In the genomic region with DNA sequence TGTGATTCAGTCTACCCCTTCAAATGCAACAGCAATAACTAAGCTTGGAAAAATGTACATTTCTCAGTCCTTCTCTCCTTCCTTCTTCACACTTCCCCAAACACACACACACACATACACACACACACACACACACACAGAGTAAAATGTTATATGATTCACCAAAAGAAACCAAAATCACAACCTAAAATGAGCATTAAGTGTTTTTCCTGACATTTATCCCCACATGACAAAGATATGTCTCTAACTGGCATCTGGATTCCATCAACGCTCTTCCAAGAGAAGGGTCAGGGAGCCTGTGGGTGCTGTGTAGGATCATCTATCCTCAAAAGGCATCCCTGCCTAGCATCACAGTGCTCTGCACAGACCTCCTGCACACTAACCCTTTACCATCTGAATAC, we compare ENCODE assay signal across 17 cellular contexts. TPM values are rescaled to one million over a fixed set of nuclear protein-coding genes. Genes with fewer than 3 reads are reported as not detected.
DNase-seq lines count a peak whose midpoint lies in the region; ATAC-seq and TF ChIP-seq lines count a peak whose summit lies in the region.
"Had no signal": no experiment of that assay in that cellular context is flagged by ENCODE, and none has a peak within 500 bp of the region (broad histone marks: within the 10 kb centered on the region; RNA-seq: fewer than 3 reads in every experiment).

No MANE protein-coding gene starts in this region.

- H3K4me1 ChIP-seq in ACC112 (ENCODE audit: control insufficient read depth, insufficient read depth, low read length, unreplicated experiment) (peaks cover 39% of the 10 kb centered on the region), esophagus muscularis mucosa (peaks cover 72 to 98% (median 96%) of the 10 kb centered on the region in 4 donors), muscle layer of duodenum (ENCODE audit: control insufficient read depth in 1 of 2, insufficient read depth in 2 of 2, low read length in 2 of 2) (peaks cover 15 to 77% of the 10 kb centered on the region in 2 donors), Caco-2 (peaks cover 12% of the 10 kb centered on the region)
- H3K4me1 ChIP-seq: parathyroid adenoma had no signal

- CTCF ChIA-PET in Caco-2 (lab: Charles Lee), result interaction anchor here (1.2 kb wide), 1 partner anchor 20 kb away, joined by 3 read pairs; no protein-coding TSS in a partner anchor

- intact Hi-C loops in esophagus muscularis mucosa (cut with DNase I), result loop anchor here (5.0 kb wide), 1 partner anchor 91 kb away; no protein-coding TSS in a partner anchor
- intact Hi-C loops in Caco-2 (cut with micrococcal nuclease; ENCODE audit: unreplicated experiment), result no loop called here

- TF ChIP-seq CTCF in HFF-Myc (IDR thresholded peaks at IDR 0.05; ENCODE audit: low read depth, low read length, missing control alignments) (no peak), esophagus muscularis mucosa (IDR thresholded peaks at IDR 0.05) (no peak), nephron progenitor cell (IDR thresholded peaks at IDR 0.05) (no peak), Caco-2 (IDR thresholded peaks at IDR 0.05; ENCODE audit: insufficient read depth in 1 of 2, low read depth in 1 of 2, low read length in 1 of 2, severe bottlenecking in 1 of 2, unreplicated experiment in 1 of 2) (no peak)

- no peak for ATAC-seq in GM21786 (IDR thresholded peaks at IDR 0.05; ENCODE audit: unreplicated experiment)
- ATAC-seq: body of pancreas, WTC11 had no signal

- peaks cover 33% of the 10 kb centered on the region for H3K36me3 Mint-ChIP-seq in nephron progenitor cell (ENCODE audit: low read depth)
- peaks cover 6% of the 10 kb centered on the region for H3K36me3 Mint-ChIP-seq in Caco-2 (ENCODE audit: insufficient read depth, unreplicated experiment)

- TF ChIP-seq POLR2A in esophagus muscularis mucosa (IDR thresholded peaks at IDR 0.05; ENCODE audit: low read depth), result no peak

- no peaks in the 10 kb centered on the region for H3K4me1 Mint-ChIP-seq in nephron progenitor cell
- peaks cover 14% of the 10 kb centered on the region for H3K4me1 Mint-ChIP-seq in Caco-2 (ENCODE audit: low read depth, unreplicated experiment)

- H3K27me3 Mint-ChIP-seq in nephron progenitor cell (ENCODE audit: low read depth, poor library complexity) (peaks cover 2% of the 10 kb centered on the region), Caco-2 (ENCODE audit: insufficient read depth, unreplicated experiment) (no peaks in the 10 kb centered on the region)

- no peak for TF ChIP-seq EP300 in esophagus muscularis mucosa (IDR thresholded peaks at IDR 0.05)

- H3K9me3 Mint-ChIP-seq in nephron progenitor cell (no peaks in the 10 kb centered on the region), Caco-2 (ENCODE audit: unreplicated experiment) (no peaks in the 10 kb centered on the region)
- H3K9me3 Mint-ChIP-seq: WTC11 had no signal

- H3K27me3 ChIP-seq in ACC112 (ENCODE audit: insufficient read depth, low read length) (no peaks in the 10 kb centered on the region), esophagus muscularis mucosa (no peaks in the 10 kb centered on the region), muscle layer of duodenum (ENCODE audit: low read depth, low read length) (no peaks in the 10 kb centered on the region), Caco-2 (replicated peaks; ENCODE audit: control insufficient read depth, insufficient read depth, low read length) (no peaks in the 10 kb centered on the region)
- H3K27me3 ChIP-seq: body of pancreas had no signal

- H3K36me3 ChIP-seq in ACC112 (ENCODE audit: insufficient read depth, low read length) (peaks cover 6% of the 10 kb centered on the region), esophagus muscularis mucosa (peaks cover 0 to 15% (median 3%) of the 10 kb centered on the region in 4 donors), muscle layer of duodenum (ENCODE audit: control insufficient read depth in 1 of 2, insufficient read depth in 2 of 2, low read length in 2 of 2) (no peaks in the 10 kb centered on the region), Caco-2 (ENCODE audit: control insufficient read depth, insufficient read depth, low read length) (peaks cover 2% of the 10 kb centered on the region; the same call in 1 of the 2 replicates)

- POLR2A ChIA-PET in Caco-2 (lab: Charles Lee), result no interaction called here

- no peaks in the 10 kb centered on the region for H3K79me2 ChIP-seq in ACC112 (ENCODE audit: control insufficient read depth, insufficient read depth, low read length, unreplicated experiment)
- H3K79me2 ChIP-seq: parathyroid adenoma had no signal

- no peaks in the 10 kb centered on the region for H3K9me3 ChIP-seq in esophagus muscularis mucosa
- H3K9me3 ChIP-seq in muscle layer of duodenum (ENCODE audit: control insufficient read depth in 1 of 2, low read length in 2 of 2), result no peaks in the 10 kb centered on the region
- no peaks in the 10 kb centered on the region for H3K9me3 ChIP-seq in Caco-2
- H3K9me3 ChIP-seq: body of pancreas had no signal

- H3K4me3 ChIP-seq in ACC112 (ENCODE audit: low read depth, low read length) (peak overlapping the region; percentile 44; the same call in 1 of the 2 replicates), HFF-Myc (replicated peaks; ENCODE audit: low read depth, low read length) (no peak overlapping the region), esophagus muscularis mucosa (no peak overlapping the region), muscle layer of duodenum (ENCODE audit: low read depth in 1 of 2, low read length in 2 of 2) (no peak overlapping the region), Caco-2 (ENCODE audit: low read depth, low read length) (no peak overlapping the region)
- H3K4me3 ChIP-seq: body of pancreas had no signal

- H3K27ac ChIP-seq in ACC112 (ENCODE audit: low read depth, low read length) (peak overlapping the region; percentile 42; the same call in 1 of the 2 replicates), esophagus muscularis mucosa (replicated peaks in 1 of 4) (peak overlapping the region; percentile 67 to 95 (median 85)), muscle layer of duodenum (ENCODE audit: low read length) (peak overlapping the region; percentile 53)
- H3K27ac ChIP-seq: body of pancreas, parathyroid adenoma had no signal

- peak; percentile 47 for DNase-seq in HFF-Myc (ENCODE audit: extremely low read depth, low read depth)
- no peak for DNase-seq in esophagus muscularis mucosa (ENCODE audit: extremely low spot score)
- no peak for DNase-seq in nephron progenitor cell
- no peak for DNase-seq in Caco-2
- DNase-seq in NOMO-1 treated with dmso at 0.1 percent for 144 hours (lab: John Stamatoyannopoulos, UW; ENCODE audit: unreplicated experiment), result no peak
- DNase-seq: ACHN; activated effector memory CD4-positive, alpha-beta T cell treated with anti-CD3 and anti-CD28 coated beads, Interleukin-2, amount 50 U/mL, for 16 hours; body of pancreas; effector CD4-positive, alpha-beta T cell; NCI-H146; NCI-H446 treated with DMSO at 0.1 percent for 48 hours; stimulated activated CD4-positive, alpha-beta T cell treated with anti-CD3 and anti-CD28 coated beads, Interleukin-15, amount 100 ng/mL, for 24 hours had no signal

- 47% methylated on average over 1 of the region's 1 CpG for WGBS in esophagus muscularis mucosa

- peak overlapping the region; percentile 33 for H2AFZ ChIP-seq in ACC112 (ENCODE audit: low read length, unreplicated experiment)
- H2AFZ ChIP-seq: parathyroid adenoma had no signal

- H3K4me3 Mint-ChIP-seq in nephron progenitor cell, result no peak overlapping the region
- H3K4me3 Mint-ChIP-seq in Caco-2 (ENCODE audit: unreplicated experiment), result no peak overlapping the region
- H3K4me3 Mint-ChIP-seq: WTC11 had no signal

- no TSS peak for BruUV-seq in Caco-2 (replicated peaks; lab: Mats Ljungman, UMichigan)

- no peak overlapping the region for H3K27ac Mint-ChIP-seq in nephron progenitor cell
- no peak overlapping the region for H3K27ac Mint-ChIP-seq in Caco-2 (ENCODE audit: unreplicated experiment)
- H3K27ac Mint-ChIP-seq: WTC11 had no signal

RNA-seq across cellular contexts. Expression of gene PDZRN3, which starts 21.0 kb away (rescaled TPM):
- 100 to 1,000 TPM; 149 to 314 (median 220) TPM for total RNA-seq in esophagus muscularis mucosa
- 12.5 and 13.6 TPM in 2 replicates for total RNA-seq in Caco-2 (2022)

Comparison
In these comparisons a context has a peak if more than half of its experiments do, and no peak if none do; other contexts are left out.
1. RNA of gene PDZRN3, which starts 21.0 kb away (total RNA-seq): 149 to 314 TPM in esophagus muscularis mucosa; 12.5 to 13.6 TPM in Caco-2; every median in the first group is over 10 times any median in the second.
2. Peak in every context shown above with its lines, with median percentiles within 50 percentile points of each other: H3K27ac ChIP-seq.